Comparison of ENCODE assay signal across 31 cellular contexts in genomic region chr2:232532406-232532805, GRCh38. TPM values are rescaled to one million over a fixed set of nuclear protein-coding genes. Genes with fewer than 3 reads are reported as not detected.
DNase-seq lines count a peak whose midpoint lies in the region; TF ChIP-seq lines count a peak whose summit lies in the region.
"Had no signal": no experiment of that assay in that cellular context is flagged by ENCODE, and none has a peak within 500 bp of the region (broad histone marks: within the 10 kb centered on the region; RNA-seq: fewer than 3 reads in every experiment).

No MANE protein-coding gene starts in this region.

- no peak overlapping the region for H3K18ac ChIP-seq in H9 (ENCODE audit: insufficient read length, low read depth, low read length)

- peaks cover 54% of the 10 kb centered on the region for H3K4me1 Mint-ChIP-seq in nephron
- H3K4me1 Mint-ChIP-seq in immature natural killer cell: peaks cover 9 to 14% of the 10 kb centered on the region in 2 donors
- peaks cover 13 to 23% of the 10 kb centered on the region in 2 experiments for H3K4me1 Mint-ChIP-seq in H9

- H3K23me2 ChIP-seq in H9 (ENCODE audit: insufficient read length, low read depth, low read length, poor library complexity, severe bottlenecking): no peaks in the 10 kb centered on the region

- H2AK5ac ChIP-seq in H9 (ENCODE audit: insufficient read length, low read length): no peak overlapping the region

- no peak overlapping the region for H3K23ac ChIP-seq in H9 (ENCODE audit: insufficient read length, low read depth, low read length)

- H3K9ac ChIP-seq in BLaER1 treated with 17β-estradiol and CSF1 and Interleukin-3, amounts not matched to agents 10 nM and 100 nM: no peak overlapping the region
- H3K9ac ChIP-seq in H9 (ENCODE audit: extremely low read depth, insufficient read length, low read length): no peak overlapping the region
- H3K9ac ChIP-seq in smooth muscle cell (ENCODE audit: low read depth): no peak overlapping the region

- H3K56ac ChIP-seq in H9 (ENCODE audit: insufficient read length, low read depth, low read length): no peak overlapping the region

- H3K4ac ChIP-seq in H9 (ENCODE audit: low read depth, low read length): no peak overlapping the region

- peak; percentile 52 for DNase-seq in NCI-H2171 (lab: John Stamatoyannopoulos, UW)
- DNase-seq in cardiac septum (ENCODE audit: low spot score): peak; percentile 70
- no peak for DNase-seq in immature natural killer cell
- no peak for DNase-seq in H9
- DNase-seq in foreskin melanocyte: no peak
- DNase-seq in smooth muscle cell (lab: John Stamatoyannopoulos, UW; ENCODE audit: unreplicated experiment): no peak
- DNase-seq: activated CD4-positive, alpha-beta T cell treated with anti-CD3 and anti-CD28 coated beads for 36 hours; activated CD8-positive, alpha-beta T cell treated with anti-CD3 and anti-CD28 coated beads, Interleukin-2, amount 10 ng/mL, durations not matched to agents 7 days and 5 days; activated effector memory CD4-positive, alpha-beta T cell treated with anti-CD3 and anti-CD28 coated beads, Interleukin-2, amount 50 U/mL, for 16 hours; activated naive CD8-positive, alpha-beta T cell treated with anti-CD3 and anti-CD28 coated beads for 36 hours; CD4-positive, alpha-beta T cell; GDM1; hypothalamus; naive thymus-derived CD8-positive, alpha-beta T cell; NCI-H1694 treated with DMSO at 0.1 percent for 48 hours; NCI-H2227 treated with DMSO at 0.1 percent for 48 hours; NCI-H526 treated with DMSO at 0.1 percent for 48 hours; stimulated activated naive CD4-positive, alpha-beta T cell treated with Interleukin-2 at 50 U/mL for 16 hours; uterus had no signal

- H3K27me3 ChIP-seq in BLaER1 treated with 17β-estradiol and CSF1 and Interleukin-3, amounts not matched to agents 10 nM and 100 nM: no peaks in the 10 kb centered on the region
- no peaks in the 10 kb centered on the region for H3K27me3 ChIP-seq in H9 (ENCODE audit: insufficient read depth, low read length)
- H3K27me3 ChIP-seq in smooth muscle cell (ENCODE audit: low read depth): no peaks in the 10 kb centered on the region
- H3K27me3 ChIP-seq: pancreas, uterus had no signal

- H2AFZ ChIP-seq in H9 (ENCODE audit: low read length): no peak overlapping the region
- no peak overlapping the region for H2AFZ ChIP-seq in smooth muscle cell (ENCODE audit: low read depth)

- no peak overlapping the region for H2BK12ac ChIP-seq in H9 (ENCODE audit: insufficient read length, low read depth, low read length)

- H3T11ph ChIP-seq in H9 (ENCODE audit: low read length): no peak overlapping the region

- H3F3A ChIP-seq in smooth muscle cell (ENCODE audit: low read depth): no peaks in the 10 kb centered on the region

- no peak overlapping the region for H2BK120ac ChIP-seq in H9 (ENCODE audit: low read depth, low read length, poor library complexity, severe bottlenecking)

- peak overlapping the region in 8 of 11 experiments; percentile 19 to 92 (median 83); a peak in 12 of 22 replicates for H3K4me2 ChIP-seq in BLaER1 treated with 17β-estradiol and CSF1 and Interleukin-3, amounts not matched to agents 10 nM and 100 nM
- H3K4me2 ChIP-seq in H9 (ENCODE audit: insufficient read depth, insufficient read length, low read length) (no peak overlapping the region), smooth muscle cell (no peak overlapping the region)

- H3K36me3 ChIP-seq in BLaER1 treated with 17β-estradiol and CSF1 and Interleukin-3, amounts not matched to agents 10 nM and 100 nM: no peaks in the 10 kb centered on the region
- no peaks in the 10 kb centered on the region for H3K36me3 ChIP-seq in smooth muscle cell (ENCODE audit: low read depth)
- H3K36me3 ChIP-seq: gastroesophageal sphincter, left lung, pancreas, uterus had no signal

- no CpG with 5 or more reads among the region's 10 CpGs for WGBS in H9 (ENCODE audit: extremely low coverage, insufficient read length, low lambda C conversion rate)
- 82% methylated on average over 7 of the region's 10 CpGs for WGBS in smooth muscle cell (ENCODE audit: low lambda C conversion rate)

- H3K9me3 ChIP-seq in BLaER1 treated with 17β-estradiol and CSF1 and Interleukin-3, amounts not matched to agents 10 nM and 100 nM (replicated peaks in 1 of 11): peaks cover 0 to 12% (median 9%) of the 10 kb centered on the region in 11 experiments; a peak in 18 of 22 replicates
- H3K9me3 ChIP-seq in H9 (ENCODE audit: control insufficient read depth, low read depth, low read length) (no peaks in the 10 kb centered on the region), smooth muscle cell (replicated peaks; ENCODE audit: low read depth) (no peaks in the 10 kb centered on the region)
- H3K9me3 ChIP-seq: pancreas, uterus had no signal

- intact Hi-C loops in cardiac septum (cut with DNase I): no loop called here

- H2BK5ac ChIP-seq in H9 (ENCODE audit: insufficient read length, low read length): no peak overlapping the region

- no peak overlapping the region for H4K5ac ChIP-seq in H9 (ENCODE audit: insufficient read length, low read depth, low read length)

- H3K27ac ChIP-seq in BLaER1 treated with 17β-estradiol and CSF1 and Interleukin-3, amounts not matched to agents 10 nM and 100 nM: no peak overlapping the region
- H3K27ac ChIP-seq in H9 (ENCODE audit: insufficient read length, low read depth, low read length): no peak overlapping the region
- no peak overlapping the region for H3K27ac ChIP-seq in smooth muscle cell (ENCODE audit: low read depth)
- H3K27ac ChIP-seq: gastroesophageal sphincter, left lung, pancreas, RWPE1, uterus had no signal

- H4K91ac ChIP-seq in H9 (ENCODE audit: insufficient read length, low read depth, low read length): no peak overlapping the region

- no peaks in the 10 kb centered on the region for H3K9me3 Mint-ChIP-seq in nephron
- H3K9me3 Mint-ChIP-seq in immature natural killer cell: no peaks in the 10 kb centered on the region
- H3K9me3 Mint-ChIP-seq in H9: peaks cover 4 to 8% of the 10 kb centered on the region in 2 experiments; a peak in 4 of 5 replicates
- H3K9me3 Mint-ChIP-seq: activated naive CD8-positive, alpha-beta T cell treated with anti-CD3 and anti-CD28 coated beads for 36 hours; CD4-positive, alpha-beta T cell; central memory CD8-positive, alpha-beta T cell; naive thymus-derived CD8-positive, alpha-beta T cell had no signal

- no peak overlapping the region for H2BK15ac ChIP-seq in H9 (ENCODE audit: low read depth, low read length)

- H4K20me1 ChIP-seq in BLaER1 treated with 17β-estradiol and CSF1 and Interleukin-3, amounts not matched to agents 10 nM and 100 nM: 0 out of 22 replicates have a peak, but pooled peaks cover 0 to 4% (median 0%) of the 10 kb centered on the region in 11 experiments
- H4K20me1 ChIP-seq in H9 (ENCODE audit: control insufficient read depth, insufficient read depth, insufficient read length) (no peaks in the 10 kb centered on the region), smooth muscle cell (ENCODE audit: low read depth) (no peaks in the 10 kb centered on the region)

- H3K27me3 Mint-ChIP-seq in nephron (ENCODE audit: low read depth) (peaks cover 18% of the 10 kb centered on the region), immature natural killer cell (ENCODE audit: low read depth in 3 of 3) (peaks cover 2 to 9% (median 4%) of the 10 kb centered on the region in 3 donors), H9 (ENCODE audit: low read depth) (peaks cover 36% of the 10 kb centered on the region)

- H3K79me2 ChIP-seq in H9 (ENCODE audit: insufficient read depth, low read length): no peaks in the 10 kb centered on the region
- no peaks in the 10 kb centered on the region for H3K79me2 ChIP-seq in smooth muscle cell (ENCODE audit: low read depth)

- no peak overlapping the region for H3K4me3 ChIP-seq in BLaER1 treated with 17β-estradiol and CSF1 and Interleukin-3, amounts not matched to agents 10 nM and 100 nM
- H3K4me3 ChIP-seq in smooth muscle cell: no peak overlapping the region
- H3K4me3 ChIP-seq: gastroesophageal sphincter, left lung, pancreas, uterus had no signal

- no peak overlapping the region for H2BK20ac ChIP-seq in H9 (ENCODE audit: low read depth, low read length, poor library complexity, severe bottlenecking)

- H3K36me3 Mint-ChIP-seq in nephron (ENCODE audit: low read depth) (no peaks in the 10 kb centered on the region), immature natural killer cell (no peaks in the 10 kb centered on the region), H9 (ENCODE audit: insufficient read depth in 1 of 3, low read depth in 3 of 3) (peaks cover 0 to 3% (median 0%) of the 10 kb centered on the region in 3 experiments; a peak in 1 of 7 replicates)
- H3K36me3 Mint-ChIP-seq: activated naive CD8-positive, alpha-beta T cell treated with anti-CD3 and anti-CD28 coated beads for 36 hours; naive thymus-derived CD8-positive, alpha-beta T cell had no signal

- TF ChIP-seq CTCF in nephron (IDR thresholded peaks at IDR 0.05; ENCODE audit: unreplicated experiment in 3 of 3): no peak
- no peak for TF ChIP-seq CTCF in H9 (conservative IDR thresholded peaks at IDR 0.05)
- TF ChIP-seq CTCF in smooth muscle cell (IDR thresholded peaks at IDR 0.05; ENCODE audit: borderline replicate concordance, insufficient read depth, poor library complexity, severe bottlenecking): no peak

- H3K14ac ChIP-seq in H9 (ENCODE audit: insufficient read depth, low read length): no peak overlapping the region

- H3K27ac Mint-ChIP-seq in nephron (peak overlapping the region in 2 of 3 experiments; percentile 30 to 88), immature natural killer cell (no peak overlapping the region), H9 (no peak overlapping the region)
- H3K27ac Mint-ChIP-seq: activated CD4-positive, alpha-beta T cell treated with anti-CD3 and anti-CD28 coated beads for 36 hours; activated CD8-positive, alpha-beta T cell treated with anti-CD3 and anti-CD28 coated beads, Interleukin-2, amount 10 ng/mL, durations not matched to agents 7 days and 5 days; activated naive CD8-positive, alpha-beta T cell treated with anti-CD3 and anti-CD28 coated beads for 36 hours; CD4-positive, alpha-beta T cell; naive thymus-derived CD8-positive, alpha-beta T cell had no signal

- H4K8ac ChIP-seq in H9 (replicated peaks; ENCODE audit: insufficient read length, low read depth, low read length): no peak overlapping the region

- H3K4me1 ChIP-seq in BLaER1 treated with 17β-estradiol and CSF1 and Interleukin-3, amounts not matched to agents 10 nM and 100 nM: peaks cover 23 to 80% (median 64%) of the 10 kb centered on the region in 10 experiments
- H3K4me1 ChIP-seq in H9 (ENCODE audit: insufficient read depth, low read length) (no peaks in the 10 kb centered on the region), smooth muscle cell (ENCODE audit: low read depth) (no peaks in the 10 kb centered on the region)
- H3K4me1 ChIP-seq: gastroesophageal sphincter, left lung, pancreas, uterus had no signal

- H3K79me1 ChIP-seq in H9 (ENCODE audit: insufficient read depth, low read depth, low read length, poor library complexity, severe bottlenecking): no peaks in the 10 kb centered on the region

- H3K4me3 Mint-ChIP-seq in nephron (no peak overlapping the region), immature natural killer cell (no peak overlapping the region), H9 (no peak overlapping the region)
- H3K4me3 Mint-ChIP-seq: activated CD4-positive, alpha-beta T cell treated with anti-CD3 and anti-CD28 coated beads for 36 hours; activated CD8-positive, alpha-beta T cell treated with anti-CD3 and anti-CD28 coated beads, Interleukin-2, amount 10 ng/mL, durations not matched to agents 7 days and 5 days; activated naive CD8-positive, alpha-beta T cell treated with anti-CD3 and anti-CD28 coated beads for 36 hours; CD4-positive, alpha-beta T cell; central memory CD8-positive, alpha-beta T cell; naive thymus-derived CD8-positive, alpha-beta T cell had no signal

RNA-seq across cellular contexts. Expression of gene CHRND, which starts 6.4 kb away (rescaled TPM):
- 0.11 TPM for total RNA-seq in cardiac septum
- polyA plus RNA-seq in immature natural killer cell: not detected
- not detected in 2 replicates for total RNA-seq in H9 (2021)
- not detected in 2 replicates for total RNA-seq in smooth muscle cell
- not detected in 2 replicates for polyA plus RNA-seq in smooth muscle cell
- total RNA-seq: activated CD4-positive, alpha-beta T cell treated with anti-CD3 and anti-CD28 coated beads for 36 hours; activated CD8-positive, alpha-beta T cell treated with anti-CD3 and anti-CD28 coated beads, Interleukin-2, amount 10 ng/mL, durations not matched to agents 7 days and 5 days; activated naive CD8-positive, alpha-beta T cell treated with anti-CD3 and anti-CD28 coated beads for 36 hours; astrocyte; CD4-positive, alpha-beta T cell; dermis microvascular lymphatic vessel endothelial cell; gastroesophageal sphincter; left lung; naive thymus-derived CD8-positive, alpha-beta T cell; T-helper 2 cell treated with Interferon-gamma antibody and Interleukin-4, amounts not matched to agents 100 ng/mL and 5 ng/mL, for 36 hours; temporal lobe; uterus had no signal
- polyA plus RNA-seq: naive thymus-derived CD8-positive, alpha-beta T cell had no signal

RNA-seq across cellular contexts. Expression of gene CHRNG, which starts 7.1 kb away (rescaled TPM):
- total RNA-seq in cardiac septum: not detected
- polyA plus RNA-seq in immature natural killer cell: not detected
- not detected in 2 replicates for total RNA-seq in H9 (2021)
- total RNA-seq in smooth muscle cell: 0.58 TPM in 1 of 2 replicates, not detected in the other
- polyA plus RNA-seq in smooth muscle cell: 0.84 TPM in 1 of 2 replicates, not detected in the other
- total RNA-seq: activated CD4-positive, alpha-beta T cell treated with anti-CD3 and anti-CD28 coated beads for 36 hours; activated CD8-positive, alpha-beta T cell treated with anti-CD3 and anti-CD28 coated beads, Interleukin-2, amount 10 ng/mL, durations not matched to agents 7 days and 5 days; activated naive CD8-positive, alpha-beta T cell treated with anti-CD3 and anti-CD28 coated beads for 36 hours; astrocyte; CD4-positive, alpha-beta T cell; dermis microvascular lymphatic vessel endothelial cell; gastroesophageal sphincter; left lung; naive thymus-derived CD8-positive, alpha-beta T cell; pancreas; right cardiac atrium; T-helper 2 cell treated with Interferon-gamma antibody and Interleukin-4, amounts not matched to agents 100 ng/mL and 5 ng/mL, for 36 hours; temporal lobe; uterus had no signal
- polyA plus RNA-seq: pancreas, right cardiac atrium had no signal

RNA-seq across cellular contexts. Expression of gene PRSS56, which starts 12.2 kb away (rescaled TPM):
- not detected for total RNA-seq in cardiac septum
- not detected for polyA plus RNA-seq in immature natural killer cell
- not detected in 2 replicates for total RNA-seq in H9 (2021)
- not detected in 2 replicates for total RNA-seq in smooth muscle cell
- 0.24 TPM in 1 of 2 replicates, not detected in the other for polyA plus RNA-seq in smooth muscle cell
- total RNA-seq: activated CD4-positive, alpha-beta T cell treated with anti-CD3 and anti-CD28 coated beads for 36 hours; activated CD8-positive, alpha-beta T cell treated with anti-CD3 and anti-CD28 coated beads, Interleukin-2, amount 10 ng/mL, durations not matched to agents 7 days and 5 days; activated naive CD8-positive, alpha-beta T cell treated with anti-CD3 and anti-CD28 coated beads for 36 hours; astrocyte; CD4-positive, alpha-beta T cell; dermis microvascular lymphatic vessel endothelial cell; gastroesophageal sphincter; left lung; naive thymus-derived CD8-positive, alpha-beta T cell; pancreas; T-helper 2 cell treated with Interferon-gamma antibody and Interleukin-4, amounts not matched to agents 100 ng/mL and 5 ng/mL, for 36 hours; uterus had no signal
- polyA plus RNA-seq: naive thymus-derived CD8-positive, alpha-beta T cell had no signal

RNA-seq across cellular contexts. Expression of gene TIGD1, which starts 18.0 kb away (rescaled TPM):
- total RNA-seq in cardiac septum (2.5 TPM), H9 (2021) (4.8 and 6.3 TPM in 2 replicates), smooth muscle cell (7.4 and 8.1 TPM in 2 replicates)
- polyA plus RNA-seq in immature natural killer cell (1 to 10 TPM; 1.3 to 6.2 (median 2.7) TPM), smooth muscle cell (1.9 and 2.9 TPM in 2 replicates)

RNA-seq across cellular contexts. Expression of gene EIF4E2, which starts 18.1 kb away (rescaled TPM):
- total RNA-seq in cardiac septum (45.9 TPM), H9 (2021) (108 and 109 TPM in 2 replicates), smooth muscle cell (83.1 and 110 TPM in 2 replicates)
- polyA plus RNA-seq in immature natural killer cell (10 to 100 TPM; 60.5 to 82.0 (median 80.3) TPM), smooth muscle cell (189 and 194 TPM in 2 replicates)

Comparison
In these comparisons a context has a peak if more than half of its experiments do, and no peak if none do; other contexts are left out.
1. H3K4me2 ChIP-seq: peak in BLaER1 treated with 17β-estradiol and CSF1 and Interleukin-3, amounts not matched to agents 10 nM and 100 nM (8 of 11); none in H9 (single experiment) and smooth muscle cell (single experiment).
2. DNase-seq: peak in NCI-H2171 (single experiment) and cardiac septum (single experiment); none in immature natural killer cell (0 of 3), H9 (single experiment), foreskin melanocyte (single experiment) and smooth muscle cell (single experiment).
3. H3K27ac Mint-ChIP-seq: peak in nephron (2 of 3); none in immature natural killer cell (0 of 6) and H9 (0 of 3).